Comparison of ENCODE assay signal across 18 cellular contexts in genomic region chr9:93862877-93863545, GRCh38.
DNase-seq lines count a peak whose midpoint lies in the region; ATAC-seq, FAIRE-seq and TF ChIP-seq lines count a peak whose summit lies in the region.
"Had no signal": no experiment of that assay in that cellular context is flagged by ENCODE, and none has a peak within 500 bp of the region (broad histone marks: within the 10 kb centered on the region; RNA-seq: fewer than 3 reads in every experiment).

No MANE protein-coding gene starts in this region.

- H3K27ac ChIP-seq in HepG2 (ENCODE audit: extremely low read length, insufficient read depth, low read length) (no peak overlapping the region), right lobe of liver (no peak overlapping the region), K562 (ENCODE audit: extremely low read depth, low read depth, low read length) (no peak overlapping the region), osteoblast (ENCODE audit: low read depth, low read length) (no peak overlapping the region)

- TF ChIP-seq RAD21 in HepG2 (CRISPR knock-in tag; IDR thresholded peaks at IDR 0.05) (no peak), K562 (CRISPR knock-in tag; conservative IDR thresholded peaks at IDR 0.05 in 1 of 2, IDR thresholded peaks at IDR 0.05 in 1 of 2) (no peak)

- H2AFZ ChIP-seq in HepG2 (ENCODE audit: low read length), result no peak overlapping the region
- no peak overlapping the region for H2AFZ ChIP-seq in K562 (ENCODE audit: low read depth, low read length)
- H2AFZ ChIP-seq in osteoblast (ENCODE audit: low read length), result no peak overlapping the region

- no peak overlapping the region for H3K9ac ChIP-seq in HepG2 (ENCODE audit: insufficient read depth, low read depth, low read length)
- no peak overlapping the region for H3K9ac ChIP-seq in K562 (ENCODE audit: insufficient read depth in 1 of 2, low read depth in 2 of 2, low read length in 2 of 2)

- CTCF ChIA-PET in HepG2 (lab: Yijun Ruan, JAX; ENCODE audit: low intra/inter-chr PET ratio, low total read pairs), result no interaction called here
- CTCF ChIA-PET in K562 (lab: Yijun Ruan, JAX; ENCODE audit: low intra/inter-chr PET ratio), result no interaction called here

- H3K9me1 ChIP-seq in K562 (ENCODE audit: control insufficient read depth, insufficient read depth, low read length), result peaks cover 3% of the 10 kb centered on the region

- no peaks in the 10 kb centered on the region for H3K36me3 ChIP-seq in HepG2 (replicated peaks in 1 of 2; ENCODE audit: control insufficient read depth in 1 of 2, insufficient read depth in 2 of 2, low read length in 2 of 2)
- H3K36me3 ChIP-seq in right lobe of liver, result no peaks in the 10 kb centered on the region
- H3K36me3 ChIP-seq in K562 (ENCODE audit: control insufficient read depth, insufficient read depth, low read length), result no peaks in the 10 kb centered on the region
- no peaks in the 10 kb centered on the region for H3K36me3 ChIP-seq in osteoblast (ENCODE audit: insufficient read depth, low read length)

- 16% methylated on average over 6 of the region's 7 CpGs for WGBS in HepG2 (ENCODE audit: low lambda C conversion rate)
- 81% methylated on average over 2 of the region's 7 CpGs for WGBS in right lobe of liver (ENCODE audit: insufficient coverage, low coverage, low lambda C conversion rate, missing lambda C conversion rate)
- 1% methylated on average over 6 of the region's 7 CpGs for WGBS in K562 (ENCODE audit: insufficient coverage, low coverage, missing lambda C conversion rate)

- in situ Hi-C loops in HepG2 (cut with HindIII; ENCODE audit: extremely low pct_ligation_motif_present, low pct_unique_long_range_greater_than_20kb), result no loop called here
- in situ Hi-C loops in K562 (cut with MboI), result no loop called here

- FAIRE-seq in HepG2 (lab: Jason Lieb, UNC), result no peak
- FAIRE-seq in K562 (lab: Jason Lieb, UNC), result no peak
- FAIRE-seq: GM12892 had no signal

- H3K4me3 ChIP-seq in HepG2 (replicated peaks in 1 of 3; ENCODE audit: insufficient read depth in 1 of 3, low read depth in 2 of 3, low read length in 3 of 3), result no peak overlapping the region
- H3K4me3 ChIP-seq in right lobe of liver, result no peak overlapping the region
- no peak overlapping the region for H3K4me3 ChIP-seq in K562
- H3K4me3 ChIP-seq in osteoblast (ENCODE audit: insufficient read depth, low read length), result no peak overlapping the region
- H3K4me3 ChIP-seq: GM23338 had no signal

- H3K27me3 ChIP-seq in HepG2 (ENCODE audit: control insufficient read depth in 1 of 2, insufficient read depth in 2 of 2, low read length in 2 of 2) (peaks cover 0 to 29% of the 10 kb centered on the region in 2 experiments; a peak in 3 of 5 replicates), right lobe of liver (no peaks in the 10 kb centered on the region), K562 (ENCODE audit: control insufficient read depth in 2 of 2, insufficient read depth in 2 of 2, low read length in 2 of 2) (peaks cover 7 to 56% of the 10 kb centered on the region in 2 experiments), osteoblast (ENCODE audit: insufficient read depth, low read length) (peaks cover 22% of the 10 kb centered on the region)

- H3K4me1 ChIP-seq in HepG2 (ENCODE audit: insufficient read depth, low read length), result no peaks in the 10 kb centered on the region
- H3K4me1 ChIP-seq in right lobe of liver, result no peaks in the 10 kb centered on the region
- H3K4me1 ChIP-seq in K562 (replicated peaks in 1 of 2; ENCODE audit: control insufficient read depth in 2 of 2, insufficient read depth in 2 of 2, low read length in 2 of 2), result peaks cover 0 to 7% of the 10 kb centered on the region in 2 experiments; a peak in 2 of 5 replicates
- no peaks in the 10 kb centered on the region for H3K4me1 ChIP-seq in osteoblast (ENCODE audit: insufficient read depth, low read length)

- no peaks in the 10 kb centered on the region for H3K9me3 ChIP-seq in HepG2 (ENCODE audit: low read length)
- no peaks in the 10 kb centered on the region for H3K9me3 ChIP-seq in right lobe of liver
- no peaks in the 10 kb centered on the region for H3K9me3 ChIP-seq in K562 (replicated peaks; ENCODE audit: control insufficient read depth, insufficient read depth, low read depth, low read length)
- no peaks in the 10 kb centered on the region for H3K9me3 ChIP-seq in osteoblast (ENCODE audit: low read depth, low read length)

- intact Hi-C loops in HepG2 (cut with micrococcal nuclease; ENCODE audit: unreplicated experiment), result no loop called here
- intact Hi-C loops in right lobe of liver (cut with DNase I), result no loop called here
- intact Hi-C loops in K562 (cut with micrococcal nuclease), result no loop called here
- intact Hi-C loops in Right ventricle myocardium superior (cut with DNase I), result no loop called here

- ATAC-seq in HepG2, result no peak
- ATAC-seq in right lobe of liver, result no peak
- ATAC-seq in K562, result no peak
- ATAC-seq in Right ventricle myocardium superior (ENCODE audit: poor library complexity), result no peak
- ATAC-seq: HCT116 had no signal

- no peaks in the 10 kb centered on the region for H3K79me2 ChIP-seq in HepG2 (ENCODE audit: insufficient read depth, low read length)
- no peaks in the 10 kb centered on the region for H3K79me2 ChIP-seq in K562 (ENCODE audit: control insufficient read depth, insufficient read depth, low read length)
- H3K79me2 ChIP-seq in osteoblast (ENCODE audit: insufficient read depth, low read length), result no peaks in the 10 kb centered on the region

- BruUV-seq in HepG2 (replicated peaks; lab: Mats Ljungman, UMichigan), result no TSS peak
- BruUV-seq in K562 (replicated peaks; lab: Mats Ljungman, UMichigan), result no TSS peak

- DNase-seq in HepG2 (ENCODE audit: low spot score) (no peak), right lobe of liver (no peak), K562 (ENCODE audit: extremely low read depth in 1 of 4, low spot score in 3 of 4) (no peak), osteoblast (ENCODE audit: insufficient read length, low spot score, missing footprints) (peak; percentile 57), Right ventricle myocardium superior (no peak), NCI-H1930 (lab: John Stamatoyannopoulos, UW) (no peak)
- DNase-seq: 8988T; C1 segment of cervical spinal cord; Calu3; CD4-positive, alpha-beta memory T cell; COR-L47; DMS53; DMS79 treated with DMSO at 0.1 percent for 48 hours; GF-D8; H9 had no signal

- TF ChIP-seq CTCF in HepG2 (CRISPR knock-in tag; IDR thresholded peaks at IDR 0.05) (no peak), right lobe of liver (IDR thresholded peaks at IDR 0.05) (no peak), K562 (IDR thresholded peaks at IDR 0.05 in 2 of 3, conservative IDR thresholded peaks at IDR 0.05 in 1 of 3; ENCODE audit: insufficient read depth in 2 of 3, low read depth in 1 of 3, low read length in 3 of 3) (no peak), osteoblast (IDR thresholded peaks at IDR 0.05; ENCODE audit: extremely low read depth, low read depth, low read length) (no peak)

- TF ChIP-seq POLR2A in HepG2 (IDR thresholded peaks at IDR 0.05; ENCODE audit: insufficient read depth in 1 of 2, low read depth in 2 of 2, low read length in 2 of 2) (no peak), right lobe of liver (IDR thresholded peaks at IDR 0.05) (no peak), K562 (conservative IDR thresholded peaks at IDR 0.05) (no peak)

- no peak for TF ChIP-seq EP300 in HepG2 (IDR thresholded peaks at IDR 0.05; ENCODE audit: low read depth in 2 of 2, low read length in 2 of 2)
- TF ChIP-seq EP300 in HepG2 (CRISPR knock-in tag; IDR thresholded peaks at IDR 0.05; ENCODE audit: borderline replicate concordance), result no peak
- TF ChIP-seq EP300 in K562 (IDR thresholded peaks at IDR 0.05; ENCODE audit: low read length), result no peak

- POLR2A ChIA-PET in HepG2 (lab: Yijun Ruan, JAX) (no interaction called here), K562 (lab: Yijun Ruan, JAX) (interaction anchor here (0.6 kb wide), 2 partner anchors 15 to 30 kb away, joined by 3 read pairs; no protein-coding TSS in a partner anchor)

- H3K4me2 ChIP-seq in HepG2 (ENCODE audit: low read depth, low read length) (no peak overlapping the region), K562 (ENCODE audit: insufficient read depth, low read length) (no peak overlapping the region), osteoblast (ENCODE audit: insufficient read depth, low read length) (no peak overlapping the region)
- H3K4me2 ChIP-seq: GM23338 had no signal

- no peaks in the 10 kb centered on the region for H4K20me1 ChIP-seq in HepG2 (ENCODE audit: insufficient read depth, low read length)
- H4K20me1 ChIP-seq in K562 (replicated peaks; ENCODE audit: control insufficient read depth, insufficient read depth, low read length), result no peaks in the 10 kb centered on the region
- no peaks in the 10 kb centered on the region for H4K20me1 ChIP-seq in osteoblast (ENCODE audit: insufficient read depth, low read length)

TF ChIP-seq in HepG2, 621 proteins besides CTCF, POLR2A, EP300 and RAD21:
- TF ChIP-seq MAFK (conservative IDR thresholded peaks at IDR 0.05 in 1 of 2, IDR thresholded peaks at IDR 0.05 in 1 of 2; ENCODE audit: low read length in 2 of 2) (peak; percentile 6 to 37; a peak in 3 of 4 replicates), MAFF (IDR thresholded peaks at IDR 0.05; ENCODE audit: low read depth, low read length) (0 out of 2 replicates have a peak, but pooled peaks have one; percentile 19), SMAD3 (CRISPR knock-in tag; IDR thresholded peaks at IDR 0.05) (no peak), NFYB (CRISPR knock-in tag; IDR thresholded peaks at IDR 0.05) (peak; percentile 18; the same call in 1 of the 2 replicates)

TF ChIP-seq in K562, 482 proteins besides CTCF, POLR2A, EP300 and RAD21 (continues in another document):
- TF ChIP-seq ZNF316 (IDR thresholded peaks at IDR 0.05), result peak; percentile 75
- no peak for TF ChIP-seq NR0B1 (IDR thresholded peaks at IDR 0.05; ENCODE audit: partially characterized antibody)
- TF ChIP-seq TCF7 (IDR thresholded peaks at IDR 0.05; ENCODE audit: borderline replicate concordance), result no peak
- TF ChIP-seq, protein P1, sequence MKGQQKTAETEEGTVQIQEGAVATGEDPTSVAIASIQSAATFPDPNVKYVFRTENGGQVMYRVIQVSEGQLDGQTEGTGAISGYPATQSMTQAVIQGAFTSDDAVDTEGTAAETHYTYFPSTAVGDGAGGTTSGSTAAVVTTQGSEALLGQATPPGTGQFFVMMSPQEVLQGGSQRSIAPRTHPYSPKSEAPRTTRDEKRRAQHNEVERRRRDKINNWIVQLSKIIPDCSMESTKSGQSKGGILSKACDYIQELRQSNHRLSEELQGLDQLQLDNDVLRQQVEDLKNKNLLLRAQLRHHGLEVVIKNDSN (CRISPR knock-in tag; IDR thresholded peaks at IDR 0.05), result no peak
- no peak for TF ChIP-seq MTF1 (CRISPR knock-in tag; IDR thresholded peaks at IDR 0.05; ENCODE audit: borderline replicate concordance)
- TF ChIP-seq ZC3H8 (IDR thresholded peaks at IDR 0.05), result no peak

Comparison
In these comparisons a context has a peak if more than half of its experiments do, and no peak if none do; other contexts are left out.
1. Of the 241 proteins assayed by ChIP-seq in both HepG2 and K562: peak only in HepG2: MAFF, MAFK and NFYB; only in K562: none; in both: none; in neither: 238.